Comparison of ENCODE assay signal across 1 cellular context in the genomic region with DNA sequence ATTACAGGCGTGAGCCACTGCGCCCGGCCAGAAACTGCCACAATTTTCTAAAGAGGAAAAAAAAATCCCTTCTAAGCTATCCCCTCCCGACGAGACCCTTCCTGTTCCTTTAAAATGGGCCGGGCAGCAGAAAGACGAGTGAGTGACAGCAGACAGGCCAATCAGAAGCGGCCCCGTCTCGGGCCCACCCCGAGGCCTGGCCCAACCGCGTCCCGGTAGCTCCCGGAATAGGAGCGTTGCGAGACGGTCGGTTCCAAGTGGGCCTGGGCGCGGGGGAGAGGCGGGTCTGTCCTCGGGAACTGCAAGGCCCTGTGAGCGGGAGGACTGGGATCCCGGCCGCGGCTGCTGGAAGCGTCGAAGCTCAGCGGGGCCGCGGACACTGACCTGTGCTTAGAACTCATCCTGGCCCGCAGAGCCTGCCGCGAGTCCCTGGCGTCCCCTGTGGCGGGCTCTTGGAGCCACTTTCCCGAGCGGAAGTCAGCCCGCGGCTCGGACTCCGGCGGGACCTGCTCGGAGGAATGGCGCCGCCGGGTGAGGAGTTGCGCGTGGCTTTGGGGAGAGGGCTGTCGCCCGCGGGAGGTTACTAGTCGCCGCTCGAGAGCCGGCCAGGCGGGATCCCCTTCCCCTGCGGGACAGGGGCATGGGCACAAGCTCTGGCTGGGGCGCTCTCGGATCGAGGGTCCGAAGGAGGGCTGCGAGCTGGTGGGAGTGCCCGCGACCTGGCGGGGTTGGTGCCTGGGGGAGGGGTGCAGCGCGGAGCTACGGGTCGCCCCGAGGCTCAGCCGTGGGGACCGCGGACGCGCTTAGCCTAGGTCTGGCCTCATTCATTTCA.
TF ChIP-seq lines count a peak whose summit lies in the region.

MROH8 (minus strand) TSS at position 710 of the 832 bp plus-strand sequence.
RPN2 (plus strand) TSS at position 492 of the 832 bp plus-strand sequence; CDS start at position 519, 27 bp downstream.

TF ChIP-seq in WTC11, 78 proteins besides CTCF, POLR2A, EP300 and RAD21 (continued from another document and continues in another):
- TF ChIP-seq MXD4 (CRISPR knock-in tag; IDR thresholded peaks at IDR 0.05; ENCODE audit: borderline replicate concordance), result no peak
- TF ChIP-seq JAZF1 (CRISPR knock-in tag; IDR thresholded peaks at IDR 0.05), result no peak
- no peak for TF ChIP-seq ZNF263 (CRISPR knock-in tag; IDR thresholded peaks at IDR 0.05; ENCODE audit: low read depth)
- TF ChIP-seq, protein P1, sequence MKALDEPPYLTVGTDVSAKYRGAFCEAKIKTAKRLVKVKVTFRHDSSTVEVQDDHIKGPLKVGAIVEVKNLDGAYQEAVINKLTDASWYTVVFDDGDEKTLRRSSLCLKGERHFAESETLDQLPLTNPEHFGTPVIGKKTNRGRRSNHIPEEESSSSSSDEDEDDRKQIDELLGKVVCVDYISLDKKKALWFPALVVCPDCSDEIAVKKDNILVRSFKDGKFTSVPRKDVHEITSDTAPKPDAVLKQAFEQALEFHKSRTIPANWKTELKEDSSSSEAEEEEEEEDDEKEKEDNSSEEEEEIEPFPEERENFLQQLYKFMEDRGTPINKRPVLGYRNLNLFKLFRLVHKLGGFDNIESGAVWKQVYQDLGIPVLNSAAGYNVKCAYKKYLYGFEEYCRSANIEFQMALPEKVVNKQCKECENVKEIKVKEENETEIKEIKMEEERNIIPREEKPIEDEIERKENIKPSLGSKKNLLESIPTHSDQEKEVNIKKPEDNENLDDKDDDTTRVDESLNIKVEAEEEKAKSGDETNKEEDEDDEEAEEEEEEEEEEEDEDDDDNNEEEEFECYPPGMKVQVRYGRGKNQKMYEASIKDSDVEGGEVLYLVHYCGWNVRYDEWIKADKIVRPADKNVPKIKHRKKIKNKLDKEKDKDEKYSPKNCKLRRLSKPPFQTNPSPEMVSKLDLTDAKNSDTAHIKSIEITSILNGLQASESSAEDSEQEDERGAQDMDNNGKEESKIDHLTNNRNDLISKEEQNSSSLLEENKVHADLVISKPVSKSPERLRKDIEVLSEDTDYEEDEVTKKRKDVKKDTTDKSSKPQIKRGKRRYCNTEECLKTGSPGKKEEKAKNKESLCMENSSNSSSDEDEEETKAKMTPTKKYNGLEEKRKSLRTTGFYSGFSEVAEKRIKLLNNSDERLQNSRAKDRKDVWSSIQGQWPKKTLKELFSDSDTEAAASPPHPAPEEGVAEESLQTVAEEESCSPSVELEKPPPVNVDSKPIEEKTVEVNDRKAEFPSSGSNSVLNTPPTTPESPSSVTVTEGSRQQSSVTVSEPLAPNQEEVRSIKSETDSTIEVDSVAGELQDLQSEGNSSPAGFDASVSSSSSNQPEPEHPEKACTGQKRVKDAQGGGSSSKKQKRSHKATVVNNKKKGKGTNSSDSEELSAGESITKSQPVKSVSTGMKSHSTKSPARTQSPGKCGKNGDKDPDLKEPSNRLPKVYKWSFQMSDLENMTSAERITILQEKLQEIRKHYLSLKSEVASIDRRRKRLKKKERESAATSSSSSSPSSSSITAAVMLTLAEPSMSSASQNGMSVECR (CRISPR knock-in tag; IDR thresholded peaks at IDR 0.05; ENCODE audit: borderline replicate concordance), result no peak
- no peak for TF ChIP-seq ZNF425 (CRISPR knock-in tag; conservative IDR thresholded peaks at IDR 0.05)
- TF ChIP-seq ZNF219 (CRISPR knock-in tag; IDR thresholded peaks at IDR 0.05; ENCODE audit: borderline replicate concordance), result peak; percentile 23; the same call in 1 of the 2 replicates
- TF ChIP-seq, protein P2, sequence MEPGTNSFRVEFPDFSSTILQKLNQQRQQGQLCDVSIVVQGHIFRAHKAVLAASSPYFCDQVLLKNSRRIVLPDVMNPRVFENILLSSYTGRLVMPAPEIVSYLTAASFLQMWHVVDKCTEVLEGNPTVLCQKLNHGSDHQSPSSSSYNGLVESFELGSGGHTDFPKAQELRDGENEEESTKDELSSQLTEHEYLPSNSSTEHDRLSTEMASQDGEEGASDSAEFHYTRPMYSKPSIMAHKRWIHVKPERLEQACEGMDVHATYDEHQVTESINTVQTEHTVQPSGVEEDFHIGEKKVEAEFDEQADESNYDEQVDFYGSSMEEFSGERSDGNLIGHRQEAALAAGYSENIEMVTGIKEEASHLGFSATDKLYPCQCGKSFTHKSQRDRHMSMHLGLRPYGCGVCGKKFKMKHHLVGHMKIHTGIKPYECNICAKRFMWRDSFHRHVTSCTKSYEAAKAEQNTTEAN (CRISPR knock-in tag; IDR thresholded peaks at IDR 0.05), result no peak
- TF ChIP-seq, protein P3, sequence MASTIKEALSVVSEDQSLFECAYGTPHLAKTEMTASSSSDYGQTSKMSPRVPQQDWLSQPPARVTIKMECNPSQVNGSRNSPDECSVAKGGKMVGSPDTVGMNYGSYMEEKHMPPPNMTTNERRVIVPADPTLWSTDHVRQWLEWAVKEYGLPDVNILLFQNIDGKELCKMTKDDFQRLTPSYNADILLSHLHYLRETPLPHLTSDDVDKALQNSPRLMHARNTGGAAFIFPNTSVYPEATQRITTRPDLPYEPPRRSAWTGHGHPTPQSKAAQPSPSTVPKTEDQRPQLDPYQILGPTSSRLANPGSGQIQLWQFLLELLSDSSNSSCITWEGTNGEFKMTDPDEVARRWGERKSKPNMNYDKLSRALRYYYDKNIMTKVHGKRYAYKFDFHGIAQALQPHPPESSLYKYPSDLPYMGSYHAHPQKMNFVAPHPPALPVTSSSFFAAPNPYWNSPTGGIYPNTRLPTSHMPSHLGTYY (CRISPR knock-in tag; IDR thresholded peaks at IDR 0.05), result no peak
- TF ChIP-seq CREB1 (CRISPR knock-in tag; IDR thresholded peaks at IDR 0.05), result no peak
- no peak for TF ChIP-seq ZNF671 (CRISPR knock-in tag; IDR thresholded peaks at IDR 0.05)
- no peak for TF ChIP-seq FOXJ3 (CRISPR knock-in tag; IDR thresholded peaks at IDR 0.05; ENCODE audit: borderline replicate concordance)
- peak; percentile 41; the same call in 1 of the 2 replicates for TF ChIP-seq CREM (CRISPR knock-in tag; IDR thresholded peaks at IDR 0.05)
- TF ChIP-seq NR2C2 (CRISPR knock-in tag; IDR thresholded peaks at IDR 0.05), result no peak
- no peak for TF ChIP-seq ATF1 (CRISPR knock-in tag; IDR thresholded peaks at IDR 0.05)
- no peak for TF ChIP-seq SMAD3 (CRISPR knock-in tag; IDR thresholded peaks at IDR 0.05; ENCODE audit: borderline replicate concordance)
- TF ChIP-seq JUN (CRISPR knock-in tag; IDR thresholded peaks at IDR 0.05), result peak; percentile 54; the same call in 1 of the 2 replicates
- TF ChIP-seq STAT6 (CRISPR knock-in tag; conservative IDR thresholded peaks at IDR 0.05; ENCODE audit: low read depth), result no peak
- TF ChIP-seq PRRX2 (CRISPR knock-in tag; IDR thresholded peaks at IDR 0.05), result no peak
- TF ChIP-seq ZBTB21 (CRISPR knock-in tag; IDR thresholded peaks at IDR 0.05; ENCODE audit: borderline replicate concordance), result no peak
- TF ChIP-seq, protein P4, sequence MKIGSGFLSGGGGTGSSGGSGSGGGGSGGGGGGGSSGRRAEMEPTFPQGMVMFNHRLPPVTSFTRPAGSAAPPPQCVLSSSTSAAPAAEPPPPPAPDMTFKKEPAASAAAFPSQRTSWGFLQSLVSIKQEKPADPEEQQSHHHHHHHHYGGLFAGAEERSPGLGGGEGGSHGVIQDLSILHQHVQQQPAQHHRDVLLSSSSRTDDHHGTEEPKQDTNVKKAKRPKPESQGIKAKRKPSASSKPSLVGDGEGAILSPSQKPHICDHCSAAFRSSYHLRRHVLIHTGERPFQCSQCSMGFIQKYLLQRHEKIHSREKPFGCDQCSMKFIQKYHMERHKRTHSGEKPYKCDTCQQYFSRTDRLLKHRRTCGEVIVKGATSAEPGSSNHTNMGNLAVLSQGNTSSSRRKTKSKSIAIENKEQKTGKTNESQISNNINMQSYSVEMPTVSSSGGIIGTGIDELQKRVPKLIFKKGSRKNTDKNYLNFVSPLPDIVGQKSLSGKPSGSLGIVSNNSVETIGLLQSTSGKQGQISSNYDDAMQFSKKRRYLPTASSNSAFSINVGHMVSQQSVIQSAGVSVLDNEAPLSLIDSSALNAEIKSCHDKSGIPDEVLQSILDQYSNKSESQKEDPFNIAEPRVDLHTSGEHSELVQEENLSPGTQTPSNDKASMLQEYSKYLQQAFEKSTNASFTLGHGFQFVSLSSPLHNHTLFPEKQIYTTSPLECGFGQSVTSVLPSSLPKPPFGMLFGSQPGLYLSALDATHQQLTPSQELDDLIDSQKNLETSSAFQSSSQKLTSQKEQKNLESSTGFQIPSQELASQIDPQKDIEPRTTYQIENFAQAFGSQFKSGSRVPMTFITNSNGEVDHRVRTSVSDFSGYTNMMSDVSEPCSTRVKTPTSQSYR (CRISPR knock-in tag; IDR thresholded peaks at IDR 0.05), result no peak
- no peak for TF ChIP-seq GTF2I (CRISPR knock-in tag; conservative IDR thresholded peaks at IDR 0.05)
- TF ChIP-seq RORB (CRISPR knock-in tag; IDR thresholded peaks at IDR 0.05), result no peak
- peak; percentile 71 for TF ChIP-seq SP1 (CRISPR knock-in tag; conservative IDR thresholded peaks at IDR 0.05)
- no peak for TF ChIP-seq FOXK1 (CRISPR knock-in tag; IDR thresholded peaks at IDR 0.05)
- TF ChIP-seq, protein P5, sequence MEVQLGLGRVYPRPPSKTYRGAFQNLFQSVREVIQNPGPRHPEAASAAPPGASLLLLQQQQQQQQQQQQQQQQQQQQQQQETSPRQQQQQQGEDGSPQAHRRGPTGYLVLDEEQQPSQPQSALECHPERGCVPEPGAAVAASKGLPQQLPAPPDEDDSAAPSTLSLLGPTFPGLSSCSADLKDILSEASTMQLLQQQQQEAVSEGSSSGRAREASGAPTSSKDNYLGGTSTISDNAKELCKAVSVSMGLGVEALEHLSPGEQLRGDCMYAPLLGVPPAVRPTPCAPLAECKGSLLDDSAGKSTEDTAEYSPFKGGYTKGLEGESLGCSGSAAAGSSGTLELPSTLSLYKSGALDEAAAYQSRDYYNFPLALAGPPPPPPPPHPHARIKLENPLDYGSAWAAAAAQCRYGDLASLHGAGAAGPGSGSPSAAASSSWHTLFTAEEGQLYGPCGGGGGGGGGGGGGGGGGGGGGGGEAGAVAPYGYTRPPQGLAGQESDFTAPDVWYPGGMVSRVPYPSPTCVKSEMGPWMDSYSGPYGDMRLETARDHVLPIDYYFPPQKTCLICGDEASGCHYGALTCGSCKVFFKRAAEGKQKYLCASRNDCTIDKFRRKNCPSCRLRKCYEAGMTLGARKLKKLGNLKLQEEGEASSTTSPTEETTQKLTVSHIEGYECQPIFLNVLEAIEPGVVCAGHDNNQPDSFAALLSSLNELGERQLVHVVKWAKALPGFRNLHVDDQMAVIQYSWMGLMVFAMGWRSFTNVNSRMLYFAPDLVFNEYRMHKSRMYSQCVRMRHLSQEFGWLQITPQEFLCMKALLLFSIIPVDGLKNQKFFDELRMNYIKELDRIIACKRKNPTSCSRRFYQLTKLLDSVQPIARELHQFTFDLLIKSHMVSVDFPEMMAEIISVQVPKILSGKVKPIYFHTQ (CRISPR knock-in tag; IDR thresholded peaks at IDR 0.05), result no peak
- TF ChIP-seq ZNF121 (CRISPR knock-in tag; IDR thresholded peaks at IDR 0.05), result no peak
- TF ChIP-seq, protein P6, sequence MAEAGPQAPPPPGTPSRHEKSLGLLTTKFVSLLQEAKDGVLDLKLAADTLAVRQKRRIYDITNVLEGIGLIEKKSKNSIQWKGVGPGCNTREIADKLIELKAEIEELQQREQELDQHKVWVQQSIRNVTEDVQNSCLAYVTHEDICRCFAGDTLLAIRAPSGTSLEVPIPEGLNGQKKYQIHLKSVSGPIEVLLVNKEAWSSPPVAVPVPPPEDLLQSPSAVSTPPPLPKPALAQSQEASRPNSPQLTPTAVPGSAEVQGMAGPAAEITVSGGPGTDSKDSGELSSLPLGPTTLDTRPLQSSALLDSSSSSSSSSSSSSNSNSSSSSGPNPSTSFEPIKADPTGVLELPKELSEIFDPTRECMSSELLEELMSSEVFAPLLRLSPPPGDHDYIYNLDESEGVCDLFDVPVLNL (CRISPR knock-in tag; IDR thresholded peaks at IDR 0.05; ENCODE audit: borderline replicate concordance, low read depth), result no peak
